In the genomic region with DNA sequence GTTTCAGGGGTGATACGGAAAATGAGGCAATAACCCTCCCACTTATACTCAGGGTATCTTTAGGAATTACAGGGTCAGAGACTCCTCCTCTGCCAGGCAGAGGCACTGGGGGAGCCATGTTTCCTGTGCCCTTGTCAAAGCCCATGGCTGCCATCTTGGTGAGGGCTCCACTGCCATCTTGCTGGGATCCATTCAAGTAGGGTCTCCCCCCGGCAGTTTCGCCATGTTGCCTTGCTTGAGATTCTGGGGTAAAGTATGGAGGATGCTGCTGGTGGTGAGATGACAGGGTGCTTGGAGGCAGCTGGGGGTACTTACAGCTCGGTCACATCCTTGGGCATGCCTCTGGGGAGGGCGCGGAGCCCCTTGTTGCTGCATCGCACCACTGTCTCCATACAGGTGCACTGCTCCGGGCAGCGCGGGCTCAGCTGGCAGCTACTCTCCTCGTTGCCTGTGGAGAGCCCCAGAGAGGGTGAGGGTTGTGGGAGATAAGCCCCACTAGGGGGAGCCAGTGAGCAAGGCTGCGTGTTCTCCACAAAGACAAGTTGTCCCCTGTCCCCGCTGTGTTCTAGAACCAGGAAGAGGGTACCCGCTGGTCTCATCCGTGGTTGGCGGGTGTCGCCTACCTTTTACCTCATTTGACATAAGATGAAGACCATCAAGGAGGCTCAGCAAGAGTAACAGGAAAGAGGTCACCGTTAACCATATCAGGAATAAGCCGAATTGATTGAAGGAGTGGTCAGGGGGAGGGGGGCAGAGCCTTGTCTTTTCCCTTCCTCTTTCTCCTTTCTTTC, we compare ENCODE assay signal across 9 cellular contexts.
DNase-seq lines count a peak whose midpoint lies in the region; ATAC-seq and TF ChIP-seq lines count a peak whose summit lies in the region.
"Had no signal": no experiment of that assay in that cellular context is flagged by ENCODE, and none has a peak within 500 bp of the region (broad histone marks: within the 10 kb centered on the region; RNA-seq: fewer than 3 reads in every experiment).

No MANE protein-coding gene starts in this region.

- no peaks in the 10 kb centered on the region for H3K36me3 Mint-ChIP-seq in natural killer cell treated with Interleukin-12 subunit alpha and Interleukin-12 subunit beta and Interleukin-15 and Interleukin-18, amount 100 ng/mL, for 72 hours

- H3K4me3 Mint-ChIP-seq in natural killer cell treated with Interleukin-12 subunit alpha and Interleukin-12 subunit beta and Interleukin-15 and Interleukin-18, amount 100 ng/mL, for 72 hours, result no peak overlapping the region
- H3K4me3 Mint-ChIP-seq: stimulated activated naive CD8-positive, alpha-beta T cell treated with anti-CD3 and anti-CD28 coated beads, Interleukin-15, Interleukin-2, amounts not matched to agents 100 ng/mL and 50 ng/mL, for 24 hours had no signal

- peak; percentile 77 for ATAC-seq in SK-N-SH treated with all-trans-retinoic acid at 6 μM for 48 hours
- ATAC-seq in natural killer cell treated with Interleukin-12 subunit alpha and Interleukin-12 subunit beta and Interleukin-15 and Interleukin-18, amount 100 ng/mL, for 72 hours, result peak; percentile 56 to 61

- H3K27me3 Mint-ChIP-seq in natural killer cell treated with Interleukin-12 subunit alpha and Interleukin-12 subunit beta and Interleukin-15 and Interleukin-18, amount 100 ng/mL, for 72 hours, result peaks cover 0 to 6% of the 10 kb centered on the region in 2 donors

- peak overlapping the region in 1 of 2 donors; percentile 44 for H3K27ac Mint-ChIP-seq in natural killer cell treated with Interleukin-12 subunit alpha and Interleukin-12 subunit beta and Interleukin-15 and Interleukin-18, amount 100 ng/mL, for 72 hours
- H3K27ac Mint-ChIP-seq: stimulated activated naive CD8-positive, alpha-beta T cell treated with anti-CD3 and anti-CD28 coated beads, Interleukin-15, Interleukin-2, amounts not matched to agents 100 ng/mL and 50 ng/mL, for 24 hours had no signal

- H3K4me1 Mint-ChIP-seq in natural killer cell treated with Interleukin-12 subunit alpha and Interleukin-12 subunit beta and Interleukin-15 and Interleukin-18, amount 100 ng/mL, for 72 hours (ENCODE audit: low read depth in 2 of 2), result peaks cover 16 to 20% of the 10 kb centered on the region in 2 donors

- DNase-seq in AML-193 (lab: John Stamatoyannopoulos, UW), result peak; percentile 3 to 16
- peak; percentile 48 for DNase-seq in GM19238 (ENCODE audit: insufficient read length, low spot score)
- DNase-seq in HuH-7 (ENCODE audit: low spot score), result peak; percentile 94
- DNase-seq in ecto neural progenitor cell (ENCODE audit: low spot score), result peak; percentile 84
- no peak for DNase-seq in natural killer cell treated with Interleukin-12 subunit alpha and Interleukin-12 subunit beta and Interleukin-15 and Interleukin-18, amount 100 ng/mL, for 72 hours (ENCODE audit: low spot score)
- no peak for DNase-seq in dedifferentiated amniotic fluid mesenchymal stem cell (ENCODE audit: extremely low spot score)
- no peak for DNase-seq in NCI-H510A (lab: John Stamatoyannopoulos, UW)

- peaks cover 5% of the 10 kb centered on the region for H3K9me3 Mint-ChIP-seq in natural killer cell treated with Interleukin-12 subunit alpha and Interleukin-12 subunit beta and Interleukin-15 and Interleukin-18, amount 100 ng/mL, for 72 hours

TF ChIP-seq in SK-N-SH treated with all-trans-retinoic acid at 6 μM for 48 hours, 23 proteins besides CTCF, POLR2A, EP300 and RAD21:
- no peak for TF ChIP-seq ARNTL (CRISPR knock-in tag; IDR thresholded peaks at IDR 0.05; ENCODE audit: borderline replicate concordance, low read depth)
- TF ChIP-seq CREB5 (CRISPR knock-in tag; IDR thresholded peaks at IDR 0.05; ENCODE audit: low read depth), result no peak
- no peak for TF ChIP-seq CSDC2 (CRISPR knock-in tag; IDR thresholded peaks at IDR 0.05)

Comparison
In these comparisons a context has a peak if more than half of its experiments do, and no peak if none do; other contexts are left out.
1. DNase-seq: peak in AML-193 (2 of 2), GM19238 (single experiment), HuH-7 (single experiment) and ecto neural progenitor cell (single experiment); none in natural killer cell treated with Interleukin-12 subunit alpha and Interleukin-12 subunit beta and Interleukin-15 and Interleukin-18, amount 100 ng/mL, for 72 hours (single experiment), dedifferentiated amniotic fluid mesenchymal stem cell (single experiment) and NCI-H510A (single experiment).